ENCODE assay signal across 14 cellular contexts in genomic region chr11:74725701-74726100, GRCh38. TPM values are rescaled to one million over a fixed set of nuclear protein-coding genes. Genes with fewer than 3 reads are reported as not detected.
"Had no signal": no experiment of that assay in that cellular context is flagged by ENCODE, and none has a peak within 500 bp of the region (broad histone marks: within the 10 kb centered on the region; RNA-seq: fewer than 3 reads in every experiment).

No MANE protein-coding gene starts in this region.

- H3K27ac ChIP-seq: prostate gland, tibial nerve had no signal

- H3K4me3 Mint-ChIP-seq: activated CD4-positive, alpha-beta memory T cell treated with anti-CD3 and anti-CD28 coated beads for 36 hours; activated naive CD8-positive, alpha-beta T cell; activated T-cell treated with anti-CD3 and anti-CD28 coated beads, Interleukin-2, amount 50 U/mL, for 4 hours; natural killer cell treated with Interleukin-12 subunit alpha and Interleukin-12 subunit beta and Interleukin-15 and Interleukin-18, amount 100 ng/mL, for 72 hours had no signal

- H3K27ac Mint-ChIP-seq: activated CD4-positive, alpha-beta memory T cell treated with anti-CD3 and anti-CD28 coated beads for 36 hours; activated naive CD8-positive, alpha-beta T cell; natural killer cell treated with Interleukin-12 subunit alpha and Interleukin-12 subunit beta and Interleukin-15 and Interleukin-18, amount 100 ng/mL, for 72 hours had no signal

- H3K36me3 ChIP-seq: prostate gland, tibial nerve had no signal

- H3K4me3 ChIP-seq: lung, prostate gland, tibial nerve had no signal

- FAIRE-seq: bronchial epithelial cell had no signal

- H3K4me1 ChIP-seq: prostate gland had no signal

- DNase-seq: activated CD4-positive, alpha-beta memory T cell treated with anti-CD3 and anti-CD28 coated beads for 36 hours; activated effector memory CD4-positive, alpha-beta T cell treated with anti-CD3 and anti-CD28 coated beads, Interleukin-2, amount 50 U/mL, for 16 hours; activated T-cell treated with anti-CD3 and anti-CD28 coated beads, Interleukin-2, amount 50 U/mL, for 4 hours; effector CD4-positive, alpha-beta T cell; left cardiac atrium; stimulated activated CD4-positive, alpha-beta T cell treated with anti-CD3 and anti-CD28 coated beads, Interleukin-15, amount 100 ng/mL, for 24 hours; stimulated activated CD4-positive, alpha-beta T cell treated with anti-CD3 and anti-CD28 coated beads, Interleukin-4, amount 100 ng/mL, for 4 hours had no signal

- H3K9me3 ChIP-seq: prostate gland, tibial nerve had no signal

- H3K36me3 Mint-ChIP-seq: activated CD4-positive, alpha-beta memory T cell treated with anti-CD3 and anti-CD28 coated beads for 36 hours; activated naive CD8-positive, alpha-beta T cell; natural killer cell treated with Interleukin-12 subunit alpha and Interleukin-12 subunit beta and Interleukin-15 and Interleukin-18, amount 100 ng/mL, for 72 hours had no signal

- H3K9me3 Mint-ChIP-seq: activated CD4-positive, alpha-beta memory T cell treated with anti-CD3 and anti-CD28 coated beads for 36 hours; activated T-cell treated with anti-CD3 and anti-CD28 coated beads, Interleukin-2, amount 50 U/mL, for 4 hours; natural killer cell treated with Interleukin-12 subunit alpha and Interleukin-12 subunit beta and Interleukin-15 and Interleukin-18, amount 100 ng/mL, for 72 hours had no signal

RNA-seq across cellular contexts. Expression of gene CHRDL2, which starts 5.5 kb away (rescaled TPM):
- total RNA-seq: activated CD4-positive, alpha-beta memory T cell treated with anti-CD3 and anti-CD28 coated beads for 36 hours; activated T-cell treated with anti-CD3 and anti-CD28 coated beads, Interleukin-2, amount 50 U/mL, for 4 hours; bronchial epithelial cell; mononuclear cell; natural killer cell treated with Interleukin-12 subunit alpha and Interleukin-12 subunit beta and Interleukin-15 and Interleukin-18, amount 100 ng/mL, for 72 hours; tibial nerve had no signal
